Comparison of ENCODE assay signal across 29 cellular contexts in genomic region chr2:169158874-169159273, GRCh38.
DNase-seq lines count a peak whose midpoint lies in the region; ATAC-seq and TF ChIP-seq lines count a peak whose summit lies in the region.
"Had no signal": no experiment of that assay in that cellular context is flagged by ENCODE, and none has a peak within 500 bp of the region (broad histone marks: within the 10 kb centered on the region; RNA-seq: fewer than 3 reads in every experiment).

No MANE protein-coding gene starts in this region.

- no peaks in the 10 kb centered on the region for H3F3A ChIP-seq in SK-N-SH (replicated peaks; ENCODE audit: insufficient read depth)

- TF ChIP-seq RAD21 in SK-N-SH (IDR thresholded peaks at IDR 0.05; ENCODE audit: low read length): no peak

- H3K4me2 ChIP-seq in SK-N-SH: no peak overlapping the region
- H3K4me2 ChIP-seq: A549, BLaER1 had no signal

- H3K27ac ChIP-seq in SK-N-SH (ENCODE audit: low read depth in 2 of 2, low read length in 1 of 2): no peak overlapping the region
- no peak overlapping the region for H3K27ac ChIP-seq in esophagus muscularis mucosa (replicated peaks in 1 of 4)
- H3K27ac ChIP-seq in Peyer's patch: no peak overlapping the region
- H3K27ac ChIP-seq: 22Rv1; A549; BLaER1; BLaER1 treated with 17β-estradiol and CSF1 and Interleukin-3, amounts not matched to agents 10 nM and 100 nM; C4-2B had no signal

- no peak for ATAC-seq in SK-N-SH treated with all-trans-retinoic acid at 6 μM for 48 hours
- ATAC-seq: A549; CD8-positive, alpha-beta T cell had no signal

- WGBS in SK-N-SH (ENCODE audit: low lambda C conversion rate): 9% methylated on average over 1 of the region's 1 CpG
- WGBS in esophagus muscularis mucosa: 30% methylated on average over 1 of the region's 1 CpG

- H3K27me3 ChIP-seq in SK-N-SH (ENCODE audit: insufficient read depth): no peaks in the 10 kb centered on the region
- H3K27me3 ChIP-seq in esophagus muscularis mucosa: no peaks in the 10 kb centered on the region
- H3K27me3 ChIP-seq in Peyer's patch: no peaks in the 10 kb centered on the region
- H3K27me3 ChIP-seq: BE2C; BLaER1; BLaER1 treated with 17β-estradiol and CSF1 and Interleukin-3, amounts not matched to agents 10 nM and 100 nM had no signal

- H2AFZ ChIP-seq in SK-N-SH (ENCODE audit: low read depth): no peak overlapping the region

- H3K4me3 ChIP-seq in SK-N-SH (ENCODE audit: low read depth in 2 of 2, low read length in 1 of 2) (no peak overlapping the region), esophagus muscularis mucosa (no peak overlapping the region), Peyer's patch (no peak overlapping the region)
- H3K4me3 ChIP-seq: A549; BLaER1; BLaER1 treated with 17β-estradiol and CSF1 and Interleukin-3, amounts not matched to agents 10 nM and 100 nM had no signal

- H3K9me3 ChIP-seq in SK-N-SH: no peaks in the 10 kb centered on the region
- H3K9me3 ChIP-seq in esophagus muscularis mucosa: peaks cover 0 to 10% (median 8%) of the 10 kb centered on the region in 4 donors
- H3K9me3 ChIP-seq in Peyer's patch: no peaks in the 10 kb centered on the region
- H3K9me3 ChIP-seq: BE2C, Caco-2 had no signal

- intact Hi-C loops in esophagus muscularis mucosa (cut with DNase I): no loop called here

- H3K9ac ChIP-seq in SK-N-SH: no peak overlapping the region
- H3K9ac ChIP-seq: BLaER1; BLaER1 treated with 17β-estradiol and CSF1 and Interleukin-3, amounts not matched to agents 10 nM and 100 nM had no signal

- CTCF ChIA-PET in SK-N-SH (lab: Yijun Ruan, JAX): interaction anchor here (0.9 kb wide), 2 partner anchors 27 to 63 kb away, joined by 3 read pairs; no protein-coding TSS in a partner anchor

- no peaks in the 10 kb centered on the region for H3K9me2 ChIP-seq in SK-N-SH

- H4K20me1 ChIP-seq in SK-N-SH (ENCODE audit: insufficient read depth): no peaks in the 10 kb centered on the region
- H4K20me1 ChIP-seq: BLaER1; BLaER1 treated with 17β-estradiol and CSF1 and Interleukin-3, amounts not matched to agents 10 nM and 100 nM had no signal

- TF ChIP-seq CTCF in SK-N-SH (IDR thresholded peaks at IDR 0.05): no peak
- TF ChIP-seq CTCF in esophagus muscularis mucosa (IDR thresholded peaks at IDR 0.05): no peak
- TF ChIP-seq CTCF in Peyer's patch (IDR thresholded peaks at IDR 0.05): no peak

- H3K36me3 ChIP-seq in SK-N-SH (replicated peaks in 1 of 2; ENCODE audit: control insufficient read depth in 1 of 2, insufficient read depth in 2 of 2, low read length in 1 of 2): no peaks in the 10 kb centered on the region
- no peaks in the 10 kb centered on the region for H3K36me3 ChIP-seq in esophagus muscularis mucosa
- H3K36me3 ChIP-seq in Peyer's patch: no peaks in the 10 kb centered on the region
- H3K36me3 ChIP-seq: BE2C; BLaER1; BLaER1 treated with 17β-estradiol and CSF1 and Interleukin-3, amounts not matched to agents 10 nM and 100 nM had no signal

- no peaks in the 10 kb centered on the region for H3K79me2 ChIP-seq in SK-N-SH (ENCODE audit: insufficient read depth)

- TF ChIP-seq POLR2A in esophagus muscularis mucosa (IDR thresholded peaks at IDR 0.05; ENCODE audit: low read depth): no peak
- TF ChIP-seq POLR2A in Peyer's patch (IDR thresholded peaks at IDR 0.05): no peak

- no peak for TF ChIP-seq EP300 in SK-N-SH (IDR thresholded peaks at IDR 0.05; ENCODE audit: borderline replicate concordance in 1 of 2, low read depth in 1 of 2, low read length in 1 of 2)
- TF ChIP-seq EP300 in esophagus muscularis mucosa (IDR thresholded peaks at IDR 0.05): no peak

- POLR2A ChIA-PET in SK-N-SH (lab: Yijun Ruan, JAX): no interaction called here

- DNase-seq in SK-N-SH (no peak), esophagus muscularis mucosa (ENCODE audit: extremely low spot score) (peak; percentile 24), Peyer's patch (no peak)
- DNase-seq: 8988T; ACHN; AML-193; BE2C; C1 segment of cervical spinal cord; Caco-2; Calu3; CD4-positive, alpha-beta memory T cell; CD4-positive, alpha-beta T cell; CD4-positive, CD25-positive, alpha-beta regulatory T cell; CD8-positive, alpha-beta memory T cell; CD8-positive, alpha-beta T cell; COR-L47; DMS 273 treated with DMSO at 0.1 percent for 48 hours; DMS153; DMS53; DMS79; DMS79 treated with DMSO at 0.1 percent for 48 hours; DND-41; EL had no signal

- H3K4me1 ChIP-seq in SK-N-SH (ENCODE audit: control insufficient read depth in 1 of 2, insufficient read depth in 2 of 2, low read depth in 1 of 2, low read length in 1 of 2) (no peaks in the 10 kb centered on the region), esophagus muscularis mucosa (no peaks in the 10 kb centered on the region), Peyer's patch (no peaks in the 10 kb centered on the region)
- H3K4me1 ChIP-seq: A549, BE2C, BLaER1, Caco-2 had no signal

TF ChIP-seq in SK-N-SH, 30 proteins besides CTCF, POLR2A, EP300 and RAD21:
- TF ChIP-seq GATA2 (CRISPR knock-in tag; IDR thresholded peaks at IDR 0.05) (peak; percentile 42), SIN3A (IDR thresholded peaks at IDR 0.05; ENCODE audit: borderline replicate concordance, low read depth, low read length) (no peak)

TF ChIP-seq in SK-N-SH treated with all-trans-retinoic acid at 6 μM for 48 hours, 23 proteins besides CTCF, POLR2A, EP300 and RAD21 (continues in another document):
- no peak for TF ChIP-seq TSHZ2 (CRISPR knock-in tag; IDR thresholded peaks at IDR 0.05)
- TF ChIP-seq PATZ1 (CRISPR knock-in tag; IDR thresholded peaks at IDR 0.05; ENCODE audit: borderline replicate concordance): no peak
- TF ChIP-seq CSDC2 (CRISPR knock-in tag; IDR thresholded peaks at IDR 0.05): no peak
- TF ChIP-seq ISL1 (CRISPR knock-in tag; IDR thresholded peaks at IDR 0.05): no peak
- TF ChIP-seq ESRRG (CRISPR knock-in tag; IDR thresholded peaks at IDR 0.05): no peak
- no peak for TF ChIP-seq CSRNP3 (CRISPR knock-in tag; IDR thresholded peaks at IDR 0.05)
- TF ChIP-seq ARNTL (CRISPR knock-in tag; IDR thresholded peaks at IDR 0.05; ENCODE audit: borderline replicate concordance, low read depth): no peak
- no peak for TF ChIP-seq PPARA (CRISPR knock-in tag; IDR thresholded peaks at IDR 0.05; ENCODE audit: borderline replicate concordance)
- no peak for TF ChIP-seq OSR1 (CRISPR knock-in tag; IDR thresholded peaks at IDR 0.05)
- TF ChIP-seq TCF4 (CRISPR knock-in tag; IDR thresholded peaks at IDR 0.05; ENCODE audit: borderline replicate concordance): no peak
- no peak for TF ChIP-seq SNAI2 (CRISPR knock-in tag; IDR thresholded peaks at IDR 0.05)
- no peak for TF ChIP-seq BACH2 (CRISPR knock-in tag; IDR thresholded peaks at IDR 0.05; ENCODE audit: borderline replicate concordance)
- no peak for TF ChIP-seq ZNF70 (CRISPR knock-in tag; IDR thresholded peaks at IDR 0.05)
